ENCODE assay signal across 13 cellular contexts in the genomic region with DNA sequence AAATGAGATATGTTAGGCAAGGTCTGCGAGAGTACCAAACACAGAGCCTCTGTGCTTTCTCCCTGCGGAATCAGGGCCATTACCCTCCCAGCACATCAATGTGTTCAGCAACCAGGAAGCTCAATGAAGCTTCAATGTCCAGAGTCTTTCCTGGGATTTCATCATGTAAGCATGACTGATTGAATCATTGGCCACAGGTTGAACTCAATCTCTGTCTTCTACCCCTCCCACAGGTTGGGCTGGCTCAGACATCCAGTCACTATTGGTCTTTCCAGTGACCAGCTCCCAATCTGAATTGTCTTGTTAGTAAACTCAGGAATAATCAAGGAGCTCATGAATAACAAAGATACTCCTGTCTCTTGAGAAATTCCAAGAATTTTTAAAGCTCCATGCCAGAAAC. TPM values are rescaled to one million over a fixed set of nuclear protein-coding genes. Genes with fewer than 3 reads are reported as not detected.
DNase-seq lines count a peak whose midpoint lies in the region; ATAC-seq, FAIRE-seq and TF ChIP-seq lines count a peak whose summit lies in the region.
"Had no signal": no experiment of that assay in that cellular context is flagged by ENCODE, and none has a peak within 500 bp of the region (broad histone marks: within the 10 kb centered on the region; RNA-seq: fewer than 3 reads in every experiment).

No MANE protein-coding gene starts in this region.

- CTCF ChIA-PET in MCF 10A (lab: Yijun Ruan, JAX) = interaction anchor here (0.6 to 1.0 kb wide), 9 partner anchors 11 to 1207 kb away, joined by 3 to 5 read pairs (median 4); no protein-coding TSS in a partner anchor

- H3K27ac Mint-ChIP-seq in MCF 10A (ENCODE audit: low read depth, unreplicated experiment) = no peak overlapping the region

- H3K4me3 Mint-ChIP-seq in MCF 10A (ENCODE audit: unreplicated experiment) = no peak overlapping the region

- no peak overlapping the region for H3K4me3 ChIP-seq in breast epithelium
- H3K4me3 ChIP-seq: SJSA1, smooth muscle cell had no signal

- TF ChIP-seq POLR2A in breast epithelium (IDR thresholded peaks at IDR 0.05) = no peak

- H3K27me3 ChIP-seq in breast epithelium = no peaks in the 10 kb centered on the region
- H3K27me3 ChIP-seq: SJSA1 had no signal

- H3K9me3 ChIP-seq in breast epithelium = no peaks in the 10 kb centered on the region

- FAIRE-seq in RCC 7860 (lab: Jason Lieb, UNC) = peak; percentile 87

- H3K4me1 Mint-ChIP-seq in MCF 10A (ENCODE audit: insufficient read depth, unreplicated experiment) = peaks cover 18% of the 10 kb centered on the region

- DNase-seq in MCF 10A (ENCODE audit: unreplicated experiment) (peak; percentile 48), breast epithelium (ENCODE audit: low spot score in 2 of 2) (no peak), RCC 7860 (ENCODE audit: low spot score) (peak; percentile 80), fibroblast of peridontal ligament (ENCODE audit: extremely low read depth) (peak; percentile 59), SIG-M5 (lab: John Stamatoyannopoulos, UW) (no peak), DMS153 (lab: John Stamatoyannopoulos, UW) (no peak)
- DNase-seq: activated CD4-positive, alpha-beta T cell treated with anti-CD3 and anti-CD28 coated beads for 48 hours; dermis blood vessel endothelial cell; stimulated activated CD8-positive, alpha-beta memory T cell treated with anti-CD3 and anti-CD28 coated beads, Interleukin-4, amount 100 ng/mL, for 48 hours had no signal

- H3K27ac ChIP-seq in breast epithelium = no peak overlapping the region
- H3K27ac ChIP-seq: SJSA1 had no signal

- POLR2A ChIA-PET in MCF 10A (lab: Yijun Ruan, JAX) = interaction anchor here (0.6 to 2.0 kb wide), 9 partner anchors 9 to 602 kb away, joined by 3 to 9 read pairs (median 5); a partner anchor contains a TSS

- no peaks in the 10 kb centered on the region for H3K36me3 ChIP-seq in breast epithelium

- intact Hi-C loops in MCF 10A (cut with micrococcal nuclease) (loop anchor here (5.0 kb wide), 1 partner anchor 118 kb away; a partner anchor contains a TSS), breast epithelium (cut with DNase I; ENCODE audit: low total_unique reads) (no loop called here)

- H3K36me3 Mint-ChIP-seq in MCF 10A (ENCODE audit: insufficient read depth, unreplicated experiment) = peaks cover 6% of the 10 kb centered on the region

- H3K4me1 ChIP-seq in breast epithelium = no peaks in the 10 kb centered on the region

- BruUV-seq in MCF 10A (replicated peaks; lab: Mats Ljungman, UMichigan) = no TSS peak

- H3K9me3 Mint-ChIP-seq in MCF 10A (ENCODE audit: unreplicated experiment) = no peaks in the 10 kb centered on the region

- no peaks in the 10 kb centered on the region for H3K27me3 Mint-ChIP-seq in MCF 10A (ENCODE audit: insufficient read depth, unreplicated experiment)

- TF ChIP-seq CTCF in MCF 10A (IDR thresholded peaks at IDR 0.05; ENCODE audit: unreplicated experiment) (no peak), breast epithelium (IDR thresholded peaks at IDR 0.05) (no peak)

- ATAC-seq in HG03460 (IDR thresholded peaks at IDR 0.05; ENCODE audit: unreplicated experiment) (no peak), HG03469 (IDR thresholded peaks at IDR 0.05; ENCODE audit: unreplicated experiment) (no peak)

RNA-seq across cellular contexts. Expression of a gene that starts 2.7 kb away (rescaled TPM):
- total RNA-seq in MCF 10A (2022) (101 and 113 TPM in 2 replicates), breast epithelium (10 to 100 TPM; 24.1 to 34.6 (median 26.2) TPM)

RNA-seq across cellular contexts. Expression of a gene that starts 17.9 kb away (rescaled TPM):
- total RNA-seq in MCF 10A (2022) = 106 and 127 TPM in 2 replicates
- 100 to 1,000 TPM; 126 to 150 (median 129) TPM for total RNA-seq in breast epithelium

Comparison
In these comparisons a context has a peak if more than half of its experiments do, and no peak if none do; other contexts are left out.
1. DNase-seq: peak in MCF 10A (single experiment), RCC 7860 (single experiment) and fibroblast of peridontal ligament (single experiment); none in breast epithelium (0 of 2), SIG-M5 (single experiment) and DMS153 (single experiment).